25 cellular contexts compared by ENCODE assay signal in the genomic region with DNA sequence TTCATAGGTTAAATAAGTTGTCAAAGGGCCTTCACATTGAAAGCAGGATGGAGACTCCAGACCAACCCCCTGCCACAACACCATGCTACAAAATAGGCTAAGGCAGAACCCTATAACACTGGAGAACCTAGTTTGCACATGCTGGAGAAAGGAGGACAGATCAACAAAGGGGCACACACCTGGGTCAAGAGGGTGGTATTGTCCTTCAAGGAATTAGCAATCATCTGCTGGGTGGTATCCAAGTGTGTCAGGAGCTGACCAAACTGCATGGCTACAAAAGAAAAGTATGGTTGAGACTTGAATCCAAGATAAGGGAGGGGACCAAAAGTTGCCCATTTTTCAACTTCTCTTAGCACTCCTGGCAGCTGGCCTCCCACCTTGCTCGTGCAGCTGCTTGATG. TPM values are rescaled to one million over a fixed set of nuclear protein-coding genes. Genes with fewer than 3 reads are reported as not detected.
DNase-seq lines count a peak whose midpoint lies in the region; ATAC-seq and TF ChIP-seq lines count a peak whose summit lies in the region.
"Had no signal": no experiment of that assay in that cellular context is flagged by ENCODE, and none has a peak within 500 bp of the region (broad histone marks: within the 10 kb centered on the region; RNA-seq: fewer than 3 reads in every experiment).

No MANE protein-coding gene starts in this region.

- ATAC-seq in activated naive CD8-positive, alpha-beta T cell treated with anti-CD3 and anti-CD28 coated beads, Interleukin-2, amount 50 U/mL, for 24 hours: no peak
- no peak for ATAC-seq in stimulated activated naive B cell treated with anti-CD40 and anti-IgM and Interleukin-4, amounts not matched to agents 10 μg/mL and 1 μg/mL and 100 μg/mL, for 72 hours (replicated peaks)
- ATAC-seq: A549 had no signal

- peaks cover 55 to 93% of the 10 kb centered on the region in 2 experiments for H3K36me3 ChIP-seq in SK-N-SH (replicated peaks in 1 of 2; ENCODE audit: control insufficient read depth in 1 of 2, insufficient read depth in 2 of 2, low read length in 1 of 2)

- no peak for TF ChIP-seq CTCF in chondrocyte (IDR thresholded peaks at IDR 0.05)
- no peak for TF ChIP-seq CTCF in SK-N-SH (IDR thresholded peaks at IDR 0.05)

- no peaks in the 10 kb centered on the region for H3K27me3 ChIP-seq in SK-N-SH (ENCODE audit: insufficient read depth)
- H3K27me3 ChIP-seq: Peyer's patch had no signal

- CTCF ChIA-PET in SK-N-SH (lab: Yijun Ruan, JAX): interaction anchor here (0.6 to 2.1 kb wide), 5 partner anchors 9 to 359 kb away, joined by 3 to 5 read pairs (median 5); partner anchors contain the start of gene B4GALNT1

- TF ChIP-seq POLR2A in GM19099 (IDR thresholded peaks at IDR 0.05; ENCODE audit: extremely low read depth, insufficient read length, low read depth): peak; percentile 29

- H3K9me3 ChIP-seq in SK-N-SH: no peaks in the 10 kb centered on the region
- H3K9me3 ChIP-seq: A549, Peyer's patch, SJCRH30 had no signal

- H3K27ac ChIP-seq in SK-N-SH (ENCODE audit: low read depth in 2 of 2, low read length in 1 of 2): no peak overlapping the region
- H3K27ac ChIP-seq: A549, KMS-11, Peyer's patch, SJCRH30 had no signal

- no peak for TF ChIP-seq RAD21 in SK-N-SH (IDR thresholded peaks at IDR 0.05; ENCODE audit: low read length)

- no peaks in the 10 kb centered on the region for H3K4me1 ChIP-seq in SK-N-SH (ENCODE audit: control insufficient read depth in 1 of 2, insufficient read depth in 2 of 2, low read depth in 1 of 2, low read length in 1 of 2)
- H3K4me1 ChIP-seq: A549, Peyer's patch, SJCRH30 had no signal

- H3K79me2 ChIP-seq in SK-N-SH (ENCODE audit: insufficient read depth): 0 out of 2 replicates have a peak, but pooled peaks cover under 1% of the 10 kb centered on the region

- no peak for DNase-seq in activated naive CD8-positive, alpha-beta T cell treated with anti-CD3 and anti-CD28 coated beads for 36 hours
- no peak for DNase-seq in activated naive CD8-positive, alpha-beta T cell treated with anti-CD3 and anti-CD28 coated beads, Interleukin-2, amount 50 U/mL, for 24 hours
- DNase-seq in chondrocyte (ENCODE audit: low spot score) (no peak), SK-N-SH (no peak)
- no peak for DNase-seq in stimulated activated naive B cell treated with anti-CD40 and anti-IgM and Interleukin-4, amounts not matched to agents 10 μg/mL and 1 μg/mL and 100 μg/mL, for 72 hours
- no peak for DNase-seq in activated CD4-positive, CD25-positive, alpha-beta regulatory T cell (lab: John Stamatoyannopoulos, UW)
- DNase-seq: COR-L47; DMS 273 treated with DMSO at 0.1 percent for 48 hours; DMS79 treated with DMSO at 0.1 percent for 48 hours; H9; NCI-H1105; NCI-H146; NCI-H2029 treated with DMSO at 0.1 percent for 48 hours; NCI-H2171; NCI-H345; NCI-H524; NCI-H774; NK-92 treated with Interleukin-12 subunit alpha and Interleukin-12 subunit beta, amount 100 ng/mL, for 24 hours; Peyer's patch; SJCRH30 had no signal

- no peaks in the 10 kb centered on the region for H3K9me3 Mint-ChIP-seq in activated naive CD8-positive, alpha-beta T cell treated with anti-CD3 and anti-CD28 coated beads for 36 hours
- no peaks in the 10 kb centered on the region for H3K9me3 Mint-ChIP-seq in activated naive CD8-positive, alpha-beta T cell treated with anti-CD3 and anti-CD28 coated beads, Interleukin-2, amount 50 U/mL, for 24 hours
- H3K9me3 Mint-ChIP-seq in chondrocyte (ENCODE audit: low read depth): no peaks in the 10 kb centered on the region
- H3K9me3 Mint-ChIP-seq in stimulated activated naive B cell treated with anti-CD40 and anti-IgM and Interleukin-4, amounts not matched to agents 10 μg/mL and 1 μg/mL and 100 μg/mL, for 72 hours: no peaks in the 10 kb centered on the region
- H3K9me3 Mint-ChIP-seq: H9 had no signal

- H4K20me1 ChIP-seq in SK-N-SH (ENCODE audit: insufficient read depth): no peaks in the 10 kb centered on the region

- peak overlapping the region; percentile 56 for H3K27ac Mint-ChIP-seq in activated naive CD8-positive, alpha-beta T cell treated with anti-CD3 and anti-CD28 coated beads for 36 hours
- no peak overlapping the region for H3K27ac Mint-ChIP-seq in activated naive CD8-positive, alpha-beta T cell treated with anti-CD3 and anti-CD28 coated beads, Interleukin-2, amount 50 U/mL, for 24 hours
- peak overlapping the region; percentile 32 for H3K27ac Mint-ChIP-seq in chondrocyte (ENCODE audit: unreplicated experiment)
- peak overlapping the region; percentile 65 for H3K27ac Mint-ChIP-seq in stimulated activated naive B cell treated with anti-CD40 and anti-IgM and Interleukin-4, amounts not matched to agents 10 μg/mL and 1 μg/mL and 100 μg/mL, for 72 hours
- H3K27ac Mint-ChIP-seq: B cell had no signal

- peaks cover 15% of the 10 kb centered on the region for H3F3A ChIP-seq in SK-N-SH (replicated peaks; ENCODE audit: insufficient read depth)

- WGBS in SK-N-SH (ENCODE audit: low lambda C conversion rate): no CpG with 5 or more reads among the region's 1 CpG

- no peak overlapping the region for H3K4me3 ChIP-seq in SK-N-SH (ENCODE audit: low read depth in 2 of 2, low read length in 1 of 2)
- H3K4me3 ChIP-seq: A549, Peyer's patch, SJCRH30 had no signal

- no peak overlapping the region for H2AFZ ChIP-seq in SK-N-SH (ENCODE audit: low read depth)

- H3K4me2 ChIP-seq in SK-N-SH: no peak overlapping the region
- H3K4me2 ChIP-seq: A549, KMS-11 had no signal

- POLR2A ChIA-PET in SK-N-SH (lab: Yijun Ruan, JAX): interaction anchor here (0.7 to 2.8 kb wide), 8 partner anchors 8 to 400 kb away, joined by 3 to 11 read pairs (median 5); partner anchors contain the start of genes DCTN2 and DDIT3

- H3K27me3 Mint-ChIP-seq in activated naive CD8-positive, alpha-beta T cell treated with anti-CD3 and anti-CD28 coated beads for 36 hours: no peaks in the 10 kb centered on the region
- no peaks in the 10 kb centered on the region for H3K27me3 Mint-ChIP-seq in activated naive CD8-positive, alpha-beta T cell treated with anti-CD3 and anti-CD28 coated beads, Interleukin-2, amount 50 U/mL, for 24 hours
- H3K27me3 Mint-ChIP-seq in chondrocyte (ENCODE audit: low read depth): no peaks in the 10 kb centered on the region
- no peaks in the 10 kb centered on the region for H3K27me3 Mint-ChIP-seq in stimulated activated naive B cell treated with anti-CD40 and anti-IgM and Interleukin-4, amounts not matched to agents 10 μg/mL and 1 μg/mL and 100 μg/mL, for 72 hours
- H3K27me3 Mint-ChIP-seq: B cell had no signal

- peak overlapping the region; percentile 32 for H3K4me3 Mint-ChIP-seq in activated naive CD8-positive, alpha-beta T cell treated with anti-CD3 and anti-CD28 coated beads for 36 hours
- H3K4me3 Mint-ChIP-seq in activated naive CD8-positive, alpha-beta T cell treated with anti-CD3 and anti-CD28 coated beads, Interleukin-2, amount 50 U/mL, for 24 hours: no peak overlapping the region
- no peak overlapping the region for H3K4me3 Mint-ChIP-seq in chondrocyte (ENCODE audit: unreplicated experiment)
- H3K4me3 Mint-ChIP-seq in stimulated activated naive B cell treated with anti-CD40 and anti-IgM and Interleukin-4, amounts not matched to agents 10 μg/mL and 1 μg/mL and 100 μg/mL, for 72 hours: no peak overlapping the region
- H3K4me3 Mint-ChIP-seq: B cell, H9 had no signal

- H3K4me1 Mint-ChIP-seq in activated naive CD8-positive, alpha-beta T cell treated with anti-CD3 and anti-CD28 coated beads for 36 hours: peaks cover under 1% of the 10 kb centered on the region
- H3K4me1 Mint-ChIP-seq in activated naive CD8-positive, alpha-beta T cell treated with anti-CD3 and anti-CD28 coated beads, Interleukin-2, amount 50 U/mL, for 24 hours: no peaks in the 10 kb centered on the region
- peaks cover 9% of the 10 kb centered on the region for H3K4me1 Mint-ChIP-seq in chondrocyte (ENCODE audit: low read depth)
- H3K4me1 Mint-ChIP-seq in stimulated activated naive B cell treated with anti-CD40 and anti-IgM and Interleukin-4, amounts not matched to agents 10 μg/mL and 1 μg/mL and 100 μg/mL, for 72 hours: peaks cover 2 to 14% of the 10 kb centered on the region in 2 donors

- TF ChIP-seq EP300 in SK-N-SH (IDR thresholded peaks at IDR 0.05; ENCODE audit: borderline replicate concordance in 1 of 2, low read depth in 1 of 2, low read length in 1 of 2): no peak

- no peaks in the 10 kb centered on the region for H3K9me2 ChIP-seq in SK-N-SH

- H3K36me3 Mint-ChIP-seq in activated naive CD8-positive, alpha-beta T cell treated with anti-CD3 and anti-CD28 coated beads for 36 hours: peaks cover 15% of the 10 kb centered on the region
- H3K36me3 Mint-ChIP-seq in activated naive CD8-positive, alpha-beta T cell treated with anti-CD3 and anti-CD28 coated beads, Interleukin-2, amount 50 U/mL, for 24 hours (ENCODE audit: low read depth): peaks cover 32% of the 10 kb centered on the region
- H3K36me3 Mint-ChIP-seq in chondrocyte (ENCODE audit: low read depth): peaks cover 44% of the 10 kb centered on the region
- peaks cover 40 to 67% of the 10 kb centered on the region in 2 donors for H3K36me3 Mint-ChIP-seq in stimulated activated naive B cell treated with anti-CD40 and anti-IgM and Interleukin-4, amounts not matched to agents 10 μg/mL and 1 μg/mL and 100 μg/mL, for 72 hours

- H3K9ac ChIP-seq in SK-N-SH: no peak overlapping the region
- H3K9ac ChIP-seq: KMS-11 had no signal

RNA-seq across cellular contexts. Expression of gene MBD6, which starts 9.2 kb away (rescaled TPM):
- total RNA-seq in activated naive CD8-positive, alpha-beta T cell treated with anti-CD3 and anti-CD28 coated beads for 36 hours: 10 to 100 TPM; 38.5 to 44.8 TPM
- 66.9 to 86.5 TPM (median 78.4 TPM) in 3 replicates for total RNA-seq in chondrocyte
- 3.6 and 8.6 TPM in 2 replicates for polyA plus RNA-seq in SK-N-SH (2012; rRNA removed)
- 3.1 and 6.8 TPM in 2 replicates for polyA plus RNA-seq in SK-N-SH (2012; cell fraction: cytosol; rRNA removed)
- polyA plus RNA-seq in SK-N-SH (2012; cell fraction: nucleus; rRNA removed): 25.4 TPM in 2 replicates

RNA-seq across cellular contexts. Expression of gene DDIT3, which starts 11.5 kb away (rescaled TPM):
- 10 to 100 TPM; 30.7 to 33.4 TPM for total RNA-seq in activated naive CD8-positive, alpha-beta T cell treated with anti-CD3 and anti-CD28 coated beads for 36 hours
- total RNA-seq in chondrocyte: 9.6 to 79.1 TPM (median 79.0 TPM) in 3 replicates
- 26.3 and 36.5 TPM in 2 replicates for polyA plus RNA-seq in SK-N-SH (2012; rRNA removed)
- 21.4 and 22.5 TPM in 2 replicates for polyA plus RNA-seq in SK-N-SH (2012; cell fraction: cytosol; rRNA removed)
- 82.2 and 97.2 TPM in 2 replicates for polyA plus RNA-seq in SK-N-SH (2012; cell fraction: nucleus; rRNA removed)

RNA-seq across cellular contexts. Expression of gene DCTN2, which starts 15.2 kb away (rescaled TPM):
- total RNA-seq in activated naive CD8-positive, alpha-beta T cell treated with anti-CD3 and anti-CD28 coated beads for 36 hours: 10 to 100 TPM; 73.6 to 81.3 TPM
- total RNA-seq in chondrocyte: 104 to 117 TPM (median 112 TPM) in 3 replicates
- polyA plus RNA-seq in SK-N-SH (2012; rRNA removed): 122 and 139 TPM in 2 replicates
- polyA plus RNA-seq in SK-N-SH (2012; cell fraction: cytosol; rRNA removed): 120 and 135 TPM in 2 replicates
- polyA plus RNA-seq in SK-N-SH (2012; cell fraction: nucleus; rRNA removed): 165 and 176 TPM in 2 replicates

RNA-seq across cellular contexts. Expression of gene KIF5A, which starts 18.0 kb away (rescaled TPM):
- 1 to 10 TPM; 1.5 to 1.7 TPM for total RNA-seq in activated naive CD8-positive, alpha-beta T cell treated with anti-CD3 and anti-CD28 coated beads for 36 hours
- total RNA-seq in chondrocyte: 2.6 to 5.1 TPM (median 3.5 TPM) in 3 replicates
- 6.2 and 8.9 TPM in 2 replicates for polyA plus RNA-seq in SK-N-SH (2012; rRNA removed)
- polyA plus RNA-seq in SK-N-SH (2012; cell fraction: cytosol; rRNA removed): 2.8 and 3.8 TPM in 2 replicates
- 32.0 and 36.4 TPM in 2 replicates for polyA plus RNA-seq in SK-N-SH (2012; cell fraction: nucleus; rRNA removed)
- total RNA-seq: HT1080 had no signal

RNA-seq across cellular contexts. Expression of gene MARS1, which starts 44.0 kb away (rescaled TPM):
- total RNA-seq in activated naive CD8-positive, alpha-beta T cell treated with anti-CD3 and anti-CD28 coated beads for 36 hours: 100 to 1,000 TPM; 423 to 460 TPM
- 176 to 350 TPM (median 331 TPM) in 3 replicates for total RNA-seq in chondrocyte
- polyA plus RNA-seq in SK-N-SH (2012; rRNA removed): 158 and 193 TPM in 2 replicates
- 85.9 and 105 TPM in 2 replicates for polyA plus RNA-seq in SK-N-SH (2012; cell fraction: cytosol; rRNA removed)
- polyA plus RNA-seq in SK-N-SH (2012; cell fraction: nucleus; rRNA removed): 685 and 718 TPM in 2 replicates
